1 cellular context compared by ENCODE assay signal in genomic region chr2:160209457-160209856, GRCh38.
TF ChIP-seq lines count a peak whose summit lies in the region.

No MANE protein-coding gene starts in this region.

TF ChIP-seq in A549, 52 proteins besides CTCF, POLR2A, EP300 and RAD21 (continued from another document):
- no peak for TF ChIP-seq HMGXB4 (CRISPR knock-in tag; IDR thresholded peaks at IDR 0.05; ENCODE audit: borderline replicate concordance)
- TF ChIP-seq NFE2L2 (conservative IDR thresholded peaks at IDR 0.05; ENCODE audit: low read length): no peak
- TF ChIP-seq ESRRA (IDR thresholded peaks at IDR 0.05; ENCODE audit: borderline replicate concordance, low read length): no peak
- TF ChIP-seq SMC3 (IDR thresholded peaks at IDR 0.05): no peak
- no peak for TF ChIP-seq KDM5A (IDR thresholded peaks at IDR 0.05)
- no peak for TF ChIP-seq PHF8 (IDR thresholded peaks at IDR 0.05; ENCODE audit: borderline replicate concordance, low read depth)
- no peak for TF ChIP-seq TFCP2L1 (CRISPR knock-in tag; IDR thresholded peaks at IDR 0.05)
- no peak for TF ChIP-seq RNF2 (IDR thresholded peaks at IDR 0.05; ENCODE audit: borderline replicate concordance, low read depth)
- TF ChIP-seq ZC3H11A (IDR thresholded peaks at IDR 0.05): no peak
- no peak for TF ChIP-seq ZNF302 (CRISPR knock-in tag; IDR thresholded peaks at IDR 0.05)
- TF ChIP-seq, protein P1, sequence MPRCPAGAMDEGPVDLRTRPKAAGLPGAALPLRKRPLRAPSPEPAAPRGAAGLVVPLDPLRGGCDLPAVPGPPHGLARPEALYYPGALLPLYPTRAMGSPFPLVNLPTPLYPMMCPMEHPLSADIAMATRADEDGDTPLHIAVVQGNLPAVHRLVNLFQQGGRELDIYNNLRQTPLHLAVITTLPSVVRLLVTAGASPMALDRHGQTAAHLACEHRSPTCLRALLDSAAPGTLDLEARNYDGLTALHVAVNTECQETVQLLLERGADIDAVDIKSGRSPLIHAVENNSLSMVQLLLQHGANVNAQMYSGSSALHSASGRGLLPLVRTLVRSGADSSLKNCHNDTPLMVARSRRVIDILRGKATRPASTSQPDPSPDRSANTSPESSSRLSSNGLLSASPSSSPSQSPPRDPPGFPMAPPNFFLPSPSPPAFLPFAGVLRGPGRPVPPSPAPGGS (IDR thresholded peaks at IDR 0.05): no peak
- peak; percentile 40; the same call in 1 of the 2 replicates for TF ChIP-seq HOXB13 (CRISPR knock-in tag; IDR thresholded peaks at IDR 0.05; ENCODE audit: low read depth)
- no peak for TF ChIP-seq ZSCAN20 (CRISPR knock-in tag; IDR thresholded peaks at IDR 0.05)
- TF ChIP-seq CBX8 (IDR thresholded peaks at IDR 0.05): no peak
- peak; percentile 68; the same call in 1 of the 2 replicates for TF ChIP-seq GATA3 (IDR thresholded peaks at IDR 0.05; ENCODE audit: borderline replicate concordance)
- no peak for TF ChIP-seq RFX5 (IDR thresholded peaks at IDR 0.05)
- TF ChIP-seq MAZ (IDR thresholded peaks at IDR 0.05; ENCODE audit: borderline replicate concordance, low read depth, low read length): no peak
- no peak for TF ChIP-seq JUNB (IDR thresholded peaks at IDR 0.05)
- no peak for TF ChIP-seq HOXA7 (CRISPR knock-in tag; IDR thresholded peaks at IDR 0.05)
- no peak; the same call in 1 of the 2 replicates for TF ChIP-seq FOXS1 (CRISPR knock-in tag; IDR thresholded peaks at IDR 0.05)
- TF ChIP-seq MAFK (IDR thresholded peaks at IDR 0.05; ENCODE audit: partially characterized antibody): peak; percentile 55
- TF ChIP-seq FOSL2 (IDR thresholded peaks at IDR 0.05): no peak
- peak; percentile 51; the same call in 1 of the 2 replicates for TF ChIP-seq FOSL2 (CRISPR knock-in tag; IDR thresholded peaks at IDR 0.05)
- TF ChIP-seq NPAS2 (CRISPR knock-in tag; IDR thresholded peaks at IDR 0.05; ENCODE audit: borderline replicate concordance): no peak
- TF ChIP-seq CHD4 (IDR thresholded peaks at IDR 0.05; ENCODE audit: borderline replicate concordance): no peak
- no peak for TF ChIP-seq ZFP36 (IDR thresholded peaks at IDR 0.05; ENCODE audit: borderline replicate concordance, partially characterized antibody)
- TF ChIP-seq, protein P2, sequence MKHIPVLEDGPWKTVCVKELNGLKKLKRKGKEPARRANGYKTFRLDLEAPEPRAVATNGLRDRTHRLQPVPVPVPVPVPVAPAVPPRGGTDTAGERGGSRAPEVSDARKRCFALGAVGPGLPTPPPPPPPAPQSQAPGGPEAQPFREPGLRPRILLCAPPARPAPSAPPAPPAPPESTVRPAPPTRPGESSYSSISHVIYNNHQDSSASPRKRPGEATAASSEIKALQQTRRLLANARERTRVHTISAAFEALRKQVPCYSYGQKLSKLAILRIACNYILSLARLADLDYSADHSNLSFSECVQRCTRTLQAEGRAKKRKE (CRISPR knock-in tag; IDR thresholded peaks at IDR 0.05; ENCODE audit: low read depth): peak; percentile 71; the same call in 1 of the 2 replicates
- peak in 1 of 2 experiments; percentile 78; a peak in 2 of 4 replicates for TF ChIP-seq CEBPB (IDR thresholded peaks at IDR 0.05)
- no peak for TF ChIP-seq POLR2AphosphoS2 (conservative IDR thresholded peaks at IDR 0.05; ENCODE audit: low read length)
- TF ChIP-seq JUN (IDR thresholded peaks at IDR 0.05): peak in 1 of 2 experiments; percentile 56; a peak in 2 of 5 replicates
- TF ChIP-seq ELK1 (IDR thresholded peaks at IDR 0.05; ENCODE audit: low read depth, low read length): no peak
TF ChIP-seq in A549: peak in this region for 9.
